In genomic region chr3:195954752-195955119, GRCh38 we compare ENCODE assay signal across 8 cellular contexts. TPM values are rescaled to one million over a fixed set of nuclear protein-coding genes. Genes with fewer than 3 reads are reported as not detected.
A peak's percentile ranks its signal among the peaks of the same experiment; 100 is the strongest.
DNase-seq lines count a peak whose midpoint lies in the region; ATAC-seq and TF ChIP-seq lines count a peak whose summit lies in the region.
"Not testable (repeated sequence)": the region's sequence is repeated elsewhere in the genome, so short reads cannot be mapped to it uniquely, and the experiment has no call there.

No MANE protein-coding gene starts in this region.

- H2AFZ ChIP-seq in hepatocyte, result peak overlapping the region; percentile 60

- H3K27ac ChIP-seq in hepatocyte, result peak overlapping the region; percentile 83
- peak overlapping the region; percentile 56 to 57 for H3K27ac ChIP-seq in prostate gland
- peak overlapping the region in 3 of 4 donors; percentile 55 to 85 (median 83) for H3K27ac ChIP-seq in transverse colon

- not testable (repeated sequence) for H3K9me3 ChIP-seq in hepatocyte (ENCODE audit: low read depth); prostate gland; transverse colon

- intact Hi-C loops in prostate gland (cut with DNase I); transverse colon (cut with DNase I; ENCODE audit: low total_unique reads): not testable (repeated sequence)

- H3K27ac Mint-ChIP-seq in activated CD4-positive, alpha-beta T cell treated with anti-CD3 and anti-CD28 coated beads, Interleukin-2, amount 10 ng/mL, durations not matched to agents 7 days and 5 days, result peak overlapping the region; percentile 91
- H3K27ac Mint-ChIP-seq in brain, result peak overlapping the region in 2 of 5 experiments; percentile 67 to 73

- not testable (repeated sequence) for DNase-seq in HFF-Myc (ENCODE audit: extremely low read depth, low read depth); activated CD4-positive, alpha-beta T cell treated with anti-CD3 and anti-CD28 coated beads, Interleukin-2, amount 10 ng/mL, durations not matched to agents 7 days and 5 days; hepatocyte (ENCODE audit: low spot score); prostate gland (ENCODE audit: low spot score); transverse colon

- not testable (repeated sequence) for H3K9me2 ChIP-seq in hepatocyte (replicated peaks; ENCODE audit: insufficient read depth)

- H3K4me1 Mint-ChIP-seq in activated CD4-positive, alpha-beta T cell treated with anti-CD3 and anti-CD28 coated beads, Interleukin-2, amount 10 ng/mL, durations not matched to agents 7 days and 5 days, result peaks cover 42% of the 10 kb centered on the region
- peaks cover 14% of the 10 kb centered on the region for H3K4me1 Mint-ChIP-seq in brain

- CTCF ChIA-PET in activated CD4-positive, alpha-beta T cell treated with anti-CD3 and anti-CD28 coated beads, Interleukin-2, amount 10 ng/mL, durations not matched to agents 7 days and 5 days (lab: Charles Lee), result not testable (repeated sequence)

- H3K36me3 ChIP-seq in hepatocyte (replicated peaks; ENCODE audit: insufficient read depth, low read depth); prostate gland; transverse colon: not testable (repeated sequence)

- POLR2A ChIA-PET in activated CD4-positive, alpha-beta T cell treated with anti-CD3 and anti-CD28 coated beads, Interleukin-2, amount 10 ng/mL, durations not matched to agents 7 days and 5 days (lab: Charles Lee), result not testable (repeated sequence)

- H3K79me2 ChIP-seq in hepatocyte, result not testable (repeated sequence)

- H3K27me3 ChIP-seq in hepatocyte; prostate gland (replicated peaks; ENCODE audit: insufficient read depth); transverse colon: not testable (repeated sequence)

- H3K9me3 Mint-ChIP-seq in activated CD4-positive, alpha-beta T cell treated with anti-CD3 and anti-CD28 coated beads, Interleukin-2, amount 10 ng/mL, durations not matched to agents 7 days and 5 days; brain: not testable (repeated sequence)

- in situ Hi-C loops in transverse colon (cut with MboI; ENCODE audit: low pct_ligation_motif_present in 1 of 4, low pct_unique_long_range_greater_than_20kb in 1 of 4, low sequenced_read_pairs in 3 of 4), result not testable (repeated sequence)

- peak overlapping the region; percentile 46 for H3K4me3 ChIP-seq in HFF-Myc (replicated peaks; ENCODE audit: low read depth, low read length)
- H3K4me3 ChIP-seq in hepatocyte, result peak overlapping the region; percentile 72
- peak overlapping the region; percentile 37 to 40 for H3K4me3 ChIP-seq in prostate gland
- H3K4me3 ChIP-seq in transverse colon, result peak overlapping the region in 3 of 4 donors; percentile 40 to 58 (median 41)

- H3K4me2 ChIP-seq in hepatocyte, result peak overlapping the region; percentile 78

- H4K20me1 ChIP-seq in hepatocyte (ENCODE audit: insufficient read depth, poor library complexity, severe bottlenecking), result not testable (repeated sequence)

- WGBS in hepatocyte (ENCODE audit: low lambda C conversion rate, missing lambda C conversion rate), result 2% methylated on average over 14 of the region's 27 CpGs
- WGBS in prostate gland, result 0% methylated on average over 12 of the region's 27 CpGs
- WGBS in transverse colon (ENCODE audit: low coverage in 1 of 2), 2 donors, result 3% methylated on average over 11 of the region's 27 CpGs; no CpG with 5 or more reads in 1 of the 2 donors

- not testable (repeated sequence) for TF ChIP-seq POLR2A in prostate gland (IDR thresholded peaks at IDR 0.05); transverse colon (IDR thresholded peaks at IDR 0.05)

- not testable (repeated sequence) for TF ChIP-seq CTCF in HFF-Myc (IDR thresholded peaks at IDR 0.05; ENCODE audit: low read depth, low read length, missing control alignments); brain (conservative IDR thresholded peaks at IDR 0.05); hepatocyte (IDR thresholded peaks at IDR 0.05; ENCODE audit: poor library complexity); prostate gland (IDR thresholded peaks at IDR 0.05); transverse colon (IDR thresholded peaks at IDR 0.05)

- ATAC-seq in GM18858 (IDR thresholded peaks at IDR 0.05; ENCODE audit: unreplicated experiment), result peak; percentile 29
- peak; percentile 10 for ATAC-seq in HG03558 (IDR thresholded peaks at IDR 0.05; ENCODE audit: extremely low read depth, unreplicated experiment)

- H3K4me1 ChIP-seq in hepatocyte (ENCODE audit: insufficient read depth); prostate gland (replicated peaks); transverse colon: not testable (repeated sequence)

- not testable (repeated sequence) for H3K27me3 Mint-ChIP-seq in activated CD4-positive, alpha-beta T cell treated with anti-CD3 and anti-CD28 coated beads, Interleukin-2, amount 10 ng/mL, durations not matched to agents 7 days and 5 days; brain

- TF ChIP-seq EP300 in transverse colon (IDR thresholded peaks at IDR 0.05; ENCODE audit: low read depth), result not testable (repeated sequence)

- H3K4me3 Mint-ChIP-seq in activated CD4-positive, alpha-beta T cell treated with anti-CD3 and anti-CD28 coated beads, Interleukin-2, amount 10 ng/mL, durations not matched to agents 7 days and 5 days, result peak overlapping the region; percentile 80
- H3K4me3 Mint-ChIP-seq in brain, result peak overlapping the region; percentile 86 to 90 (median 87)

- H3K36me3 Mint-ChIP-seq in activated CD4-positive, alpha-beta T cell treated with anti-CD3 and anti-CD28 coated beads, Interleukin-2, amount 10 ng/mL, durations not matched to agents 7 days and 5 days (ENCODE audit: low read depth), result peaks cover 14% of the 10 kb centered on the region
- H3K36me3 Mint-ChIP-seq in brain, result peaks cover 13% of the 10 kb centered on the region

RNA-seq across cellular contexts. Expression of gene TNK2, which starts 46.4 kb away (rescaled TPM):
- 100 to 1,000 TPM; 121 to 136 TPM for total RNA-seq in activated CD4-positive, alpha-beta T cell treated with anti-CD3 and anti-CD28 coated beads, Interleukin-2, amount 10 ng/mL, durations not matched to agents 7 days and 5 days
- polyA plus RNA-seq in brain (ENCODE audit: insufficient read depth, low read depth, low replicate concordance), result 59.9 TPM
- 9.0 and 11.6 TPM in 2 replicates for total RNA-seq in hepatocyte
- polyA plus RNA-seq in hepatocyte, result 5.9 and 6.7 TPM in 2 replicates
- 100 to 1,000 TPM in 1 of 2 donors, 10 to 100 TPM in 1; 34.9 to 100 TPM for total RNA-seq in prostate gland
- total RNA-seq in transverse colon, result 10 to 100 TPM; 19.1 to 74.1 (median 21.3) TPM
